23 cellular contexts compared by ENCODE assay signal in the genomic region with DNA sequence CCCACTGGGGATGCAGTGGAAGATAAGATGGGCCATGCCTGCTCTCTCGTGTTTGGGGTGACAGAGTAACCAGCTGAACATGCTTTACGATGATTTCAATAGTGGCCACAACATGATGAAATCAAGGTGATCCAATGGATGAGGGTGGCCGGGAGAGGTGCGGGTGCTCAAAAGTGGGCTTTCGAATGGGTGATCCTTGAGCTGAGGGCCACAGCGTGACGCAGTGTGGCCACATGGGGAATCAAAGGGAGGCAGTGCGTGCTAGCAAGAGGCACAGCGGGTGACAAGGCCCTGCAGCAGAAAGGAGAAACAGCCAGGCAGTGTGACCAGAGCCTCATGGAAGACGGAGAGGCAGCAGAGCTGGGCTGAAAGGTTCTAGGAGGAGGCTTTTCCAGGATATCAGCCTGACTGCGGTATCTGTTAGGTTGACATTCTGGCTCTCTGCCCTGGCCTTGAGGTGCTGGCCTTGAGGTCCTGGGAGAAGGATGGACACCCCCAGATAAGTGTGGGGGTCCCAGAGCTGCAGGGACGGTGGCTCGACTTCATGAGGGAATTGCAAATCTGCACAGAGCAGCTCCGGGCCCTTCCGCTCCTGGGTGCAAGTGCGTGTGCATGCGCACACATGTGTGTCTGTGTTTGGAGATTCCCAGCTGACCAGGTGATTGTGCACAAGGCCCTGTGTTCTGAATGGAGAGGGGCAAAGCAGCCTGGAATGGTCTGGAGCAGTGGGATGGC. TPM values are rescaled to one million over a fixed set of nuclear protein-coding genes. Genes with fewer than 3 reads are reported as not detected.
A peak's percentile ranks its signal among the peaks of the same experiment; 100 is the strongest.
DNase-seq lines count a peak whose midpoint lies in the region; ATAC-seq and TF ChIP-seq lines count a peak whose summit lies in the region.
"Had no signal": no experiment of that assay in that cellular context is flagged by ENCODE, and none has a peak within 500 bp of the region (broad histone marks: within the 10 kb centered on the region; RNA-seq: fewer than 3 reads in every experiment).

No MANE protein-coding gene starts in this region.

- H3K4me3 Mint-ChIP-seq in GM23338 (no peak overlapping the region), WTC11 (no peak overlapping the region)
- H3K4me3 Mint-ChIP-seq: CD4-positive, alpha-beta memory T cell; IgD-negative memory B cell had no signal

- no peaks in the 10 kb centered on the region for H3K36me3 ChIP-seq in GM23338 (ENCODE audit: insufficient read depth)
- H3K36me3 ChIP-seq in upper lobe of right lung: no peaks in the 10 kb centered on the region
- no peaks in the 10 kb centered on the region for H3K36me3 ChIP-seq in transverse colon
- H3K36me3 ChIP-seq: BLaER1 treated with 17β-estradiol and CSF1 and Interleukin-3, amounts not matched to agents 10 nM and 100 nM had no signal

- ATAC-seq in GM23338 (no peak), WTC11 (no peak), upper lobe of right lung (no peak), HG02938 (IDR thresholded peaks at IDR 0.05; ENCODE audit: unreplicated experiment) (no peak)
- ATAC-seq: HCT116, Right ventricle myocardium inferior had no signal

- no peaks in the 10 kb centered on the region for H3K9me2 ChIP-seq in GM23338 (ENCODE audit: insufficient read depth)

- H4K20me1 ChIP-seq in GM23338 (replicated peaks; ENCODE audit: insufficient read depth): no peaks in the 10 kb centered on the region

- H3K27me3 ChIP-seq in GM23338 (ENCODE audit: insufficient read depth) (no peaks in the 10 kb centered on the region), upper lobe of right lung (no peaks in the 10 kb centered on the region), transverse colon (no peaks in the 10 kb centered on the region)

- intact Hi-C loops in upper lobe of right lung (cut with DNase I): no loop called here
- intact Hi-C loops in transverse colon (cut with DNase I; ENCODE audit: low total_unique reads): no loop called here

- no peak overlapping the region for H3K4me2 ChIP-seq in GM23338

- H3F3A ChIP-seq in GM23338 (replicated peaks; ENCODE audit: low read depth): no peaks in the 10 kb centered on the region

- POLR2A ChIA-PET in WTC11 (lab: Charles Lee): no interaction called here

- H3K27me3 Mint-ChIP-seq in GM23338 (ENCODE audit: insufficient read depth, low read depth, poor library complexity): peaks cover 15% of the 10 kb centered on the region
- peaks cover 3% of the 10 kb centered on the region; the same call in 1 of the 2 replicates for H3K27me3 Mint-ChIP-seq in WTC11 (ENCODE audit: low read depth)
- H3K27me3 Mint-ChIP-seq: CD4-positive, alpha-beta memory T cell; IgD-negative memory B cell had no signal

- no peak for TF ChIP-seq EP300 in transverse colon (IDR thresholded peaks at IDR 0.05; ENCODE audit: low read depth)

- H3K79me2 ChIP-seq in GM23338 (replicated peaks; ENCODE audit: insufficient read depth): no peaks in the 10 kb centered on the region

- H2AFZ ChIP-seq in GM23338: no peak overlapping the region
- H2AFZ ChIP-seq: GM23248 had no signal

- peaks cover 17% of the 10 kb centered on the region for H3K4me1 Mint-ChIP-seq in GM23338
- H3K4me1 Mint-ChIP-seq in WTC11: peaks cover 12% of the 10 kb centered on the region

- H3K4me1 ChIP-seq in GM23338 (ENCODE audit: insufficient read depth): peaks cover 5% of the 10 kb centered on the region
- peaks cover 5% of the 10 kb centered on the region for H3K4me1 ChIP-seq in upper lobe of right lung
- peaks cover 0 to 5% (median 1%) of the 10 kb centered on the region in 4 donors for H3K4me1 ChIP-seq in transverse colon

- H3K9me3 Mint-ChIP-seq in GM23338 (no peaks in the 10 kb centered on the region), WTC11 (no peaks in the 10 kb centered on the region)
- H3K9me3 Mint-ChIP-seq: CD4-positive, alpha-beta memory T cell; IgD-negative memory B cell had no signal

- no peak for TF ChIP-seq POLR2A in transverse colon (IDR thresholded peaks at IDR 0.05)

- H3K4me3 ChIP-seq in GM23338: no peak overlapping the region
- H3K4me3 ChIP-seq in upper lobe of right lung: no peak overlapping the region
- no peak overlapping the region for H3K4me3 ChIP-seq in transverse colon
- H3K4me3 ChIP-seq: BLaER1 treated with 17β-estradiol and CSF1 and Interleukin-3, amounts not matched to agents 10 nM and 100 nM; GM23248 had no signal

- H3K27ac Mint-ChIP-seq in GM23338 (peak overlapping the region; percentile 37; the same call in 1 of the 2 replicates), WTC11 (peak overlapping the region; percentile 81)
- H3K27ac Mint-ChIP-seq: IgD-negative memory B cell had no signal

- DNase-seq in GM23338 (ENCODE audit: low spot score): no peak
- DNase-seq in WTC11 (ENCODE audit: low spot score): no peak
- DNase-seq in mesenteric fat pad (ENCODE audit: low spot score): peak; percentile 77
- DNase-seq in upper lobe of right lung: peak; percentile 29
- DNase-seq in kidney glomerular epithelial cell (lab: John Stamatoyannopoulos, UW): no peak
- DNase-seq in transverse colon: no peak
- DNase-seq: ACHN; Caco-2; CD4-positive, alpha-beta memory T cell; NCI-H1105 treated with DMSO at 0.1 percent for 48 hours; NCI-H2081; NCI-H2171; NCI-H345; NCI-H526 had no signal

- TF ChIP-seq CTCF in GM23338 (conservative IDR thresholded peaks at IDR 0.05; ENCODE audit: low read depth in 2 of 2) (no peak), WTC11 (IDR thresholded peaks at IDR 0.05) (no peak), upper lobe of right lung (IDR thresholded peaks at IDR 0.05) (no peak), transverse colon (IDR thresholded peaks at IDR 0.05) (no peak)

- H3K36me3 Mint-ChIP-seq in GM23338 (ENCODE audit: low read depth): no peaks in the 10 kb centered on the region
- no peaks in the 10 kb centered on the region for H3K36me3 Mint-ChIP-seq in WTC11
- H3K36me3 Mint-ChIP-seq: CD4-positive, alpha-beta memory T cell; IgD-negative memory B cell had no signal

- 92 to 100% methylated on average over 3 to 17 of the region's 17 CpGs for WGBS in transverse colon (ENCODE audit: low coverage in 1 of 2), 2 donors

- H3K9me3 ChIP-seq in upper lobe of right lung (no peaks in the 10 kb centered on the region), transverse colon (no peaks in the 10 kb centered on the region)
- H3K9me3 ChIP-seq: Caco-2 had no signal

- no peak overlapping the region for H3K27ac ChIP-seq in GM23338 (ENCODE audit: low read depth)
- no peak overlapping the region for H3K27ac ChIP-seq in upper lobe of right lung
- no peak overlapping the region for H3K27ac ChIP-seq in transverse colon
- H3K27ac ChIP-seq: BLaER1 treated with 17β-estradiol and CSF1 and Interleukin-3, amounts not matched to agents 10 nM and 100 nM; GM23248 had no signal

- in situ Hi-C loops in transverse colon (cut with MboI; ENCODE audit: low pct_ligation_motif_present in 1 of 4, low pct_unique_long_range_greater_than_20kb in 1 of 4, low sequenced_read_pairs in 3 of 4): no loop called here

- CTCF ChIA-PET in WTC11 (lab: Charles Lee): interaction anchor here (1.1 to 1.2 kb wide), 2 partner anchors 73 to 76 kb away, joined by 3 read pairs; no protein-coding TSS in a partner anchor

TF ChIP-seq in GM23338, 12 proteins besides CTCF, POLR2A, EP300 and RAD21 (continues in another document):
- no peak for TF ChIP-seq POLR2AphosphoS5 (IDR thresholded peaks at IDR 0.05; ENCODE audit: low read depth)
- no peak for TF ChIP-seq JUNB (IDR thresholded peaks at IDR 0.05; ENCODE audit: unreplicated experiment)

TF ChIP-seq in WTC11, 78 proteins besides CTCF, POLR2A, EP300 and RAD21 (continues in another document):
- TF ChIP-seq ZNF121 (CRISPR knock-in tag; IDR thresholded peaks at IDR 0.05) (no peak), EMX1 (CRISPR knock-in tag; IDR thresholded peaks at IDR 0.05) (no peak)
- TF ChIP-seq, protein P1, sequence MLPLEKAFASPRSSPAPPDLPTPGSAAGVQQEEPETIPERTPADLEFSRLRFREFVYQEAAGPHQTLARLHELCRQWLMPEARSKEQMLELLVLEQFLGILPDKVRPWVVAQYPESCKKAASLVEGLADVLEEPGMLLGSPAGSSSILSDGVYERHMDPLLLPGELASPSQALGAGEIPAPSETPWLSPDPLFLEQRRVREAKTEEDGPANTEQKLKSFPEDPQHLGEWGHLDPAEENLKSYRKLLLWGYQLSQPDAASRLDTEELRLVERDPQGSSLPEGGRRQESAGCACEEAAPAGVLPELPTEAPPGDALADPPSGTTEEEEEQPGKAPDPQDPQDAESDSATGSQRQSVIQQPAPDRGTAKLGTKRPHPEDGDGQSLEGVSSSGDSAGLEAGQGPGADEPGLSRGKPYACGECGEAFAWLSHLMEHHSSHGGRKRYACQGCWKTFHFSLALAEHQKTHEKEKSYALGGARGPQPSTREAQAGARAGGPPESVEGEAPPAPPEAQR (CRISPR knock-in tag; IDR thresholded peaks at IDR 0.05): no peak
- TF ChIP-seq, protein P2, sequence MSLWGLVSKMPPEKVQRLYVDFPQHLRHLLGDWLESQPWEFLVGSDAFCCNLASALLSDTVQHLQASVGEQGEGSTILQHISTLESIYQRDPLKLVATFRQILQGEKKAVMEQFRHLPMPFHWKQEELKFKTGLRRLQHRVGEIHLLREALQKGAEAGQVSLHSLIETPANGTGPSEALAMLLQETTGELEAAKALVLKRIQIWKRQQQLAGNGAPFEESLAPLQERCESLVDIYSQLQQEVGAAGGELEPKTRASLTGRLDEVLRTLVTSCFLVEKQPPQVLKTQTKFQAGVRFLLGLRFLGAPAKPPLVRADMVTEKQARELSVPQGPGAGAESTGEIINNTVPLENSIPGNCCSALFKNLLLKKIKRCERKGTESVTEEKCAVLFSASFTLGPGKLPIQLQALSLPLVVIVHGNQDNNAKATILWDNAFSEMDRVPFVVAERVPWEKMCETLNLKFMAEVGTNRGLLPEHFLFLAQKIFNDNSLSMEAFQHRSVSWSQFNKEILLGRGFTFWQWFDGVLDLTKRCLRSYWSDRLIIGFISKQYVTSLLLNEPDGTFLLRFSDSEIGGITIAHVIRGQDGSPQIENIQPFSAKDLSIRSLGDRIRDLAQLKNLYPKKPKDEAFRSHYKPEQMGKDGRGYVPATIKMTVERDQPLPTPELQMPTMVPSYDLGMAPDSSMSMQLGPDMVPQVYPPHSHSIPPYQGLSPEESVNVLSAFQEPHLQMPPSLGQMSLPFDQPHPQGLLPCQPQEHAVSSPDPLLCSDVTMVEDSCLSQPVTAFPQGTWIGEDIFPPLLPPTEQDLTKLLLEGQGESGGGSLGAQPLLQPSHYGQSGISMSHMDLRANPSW (CRISPR knock-in tag; conservative IDR thresholded peaks at IDR 0.05; ENCODE audit: low read depth): no peak

RNA-seq across cellular contexts. Expression of a gene that starts 38.0 kb away (rescaled TPM):
- 2.6 and 2.7 TPM in 2 replicates for total RNA-seq in GM23338 (2014; rRNA removed; shearing (Covaris generic))
- polyA plus RNA-seq in GM23338 (2016; fragmentation: Nextera tagmentation; extraction: Ambion mirVana): 0.82 and 0.83 TPM in 2 replicates
- total RNA-seq in WTC11 (2021) (2.3 to 5.7 TPM (median 2.7 TPM) in 3 replicates), mesenteric fat pad (not detected), upper lobe of right lung (0.23 TPM), transverse colon (under 1 TPM in 1 of 4 donors, not detected in 3; 0.14 TPM)
- total RNA-seq: CD4-positive, alpha-beta memory T cell; G401; GM23248; OCI-LY7; Right ventricle myocardium inferior; SK-MEL-5 had no signal
- polyA plus RNA-seq: CD4-positive, alpha-beta memory T cell; IgD-negative memory B cell had no signal

RNA-seq across cellular contexts. Expression of a gene that starts 50.4 kb away (rescaled TPM):
- 37.3 and 43.1 TPM in 2 replicates for total RNA-seq in GM23338 (2014; rRNA removed; shearing (Covaris generic))
- polyA plus RNA-seq in GM23338 (2016; fragmentation: Nextera tagmentation; extraction: Ambion mirVana): 24.6 and 29.9 TPM in 2 replicates
- 22.7 to 26.9 TPM (median 22.8 TPM) in 3 replicates for total RNA-seq in WTC11 (2021)
- 9.7 TPM for total RNA-seq in mesenteric fat pad
- 6.7 TPM for total RNA-seq in upper lobe of right lung
- 1 to 10 TPM in 1 of 4 donors, under 1 TPM in 1, not detected in 2; 0.96 to 2.1 TPM for total RNA-seq in transverse colon
- total RNA-seq: CD4-positive, alpha-beta memory T cell; G401; OCI-LY7; SK-MEL-5 had no signal
- polyA plus RNA-seq: CD4-positive, alpha-beta memory T cell; IgD-negative memory B cell had no signal

Comparison
In these comparisons a context has a peak if more than half of its experiments do, and no peak if none do; other contexts are left out.
1. DNase-seq: peak in mesenteric fat pad (single experiment) and upper lobe of right lung (single experiment); none in GM23338 (single experiment), WTC11 (single experiment), kidney glomerular epithelial cell (single experiment) and transverse colon (single experiment).